35 cellular contexts compared by ENCODE assay signal in genomic region chr9:82588801-82589200, GRCh38.
"Had no signal": no experiment of that assay in that cellular context is flagged by ENCODE, and none has a peak within 500 bp of the region (broad histone marks: within the 10 kb centered on the region; RNA-seq: fewer than 3 reads in every experiment).

No MANE protein-coding gene starts in this region.

- H3K4me1 ChIP-seq: breast epithelium had no signal

- H3K9me3 Mint-ChIP-seq: activated B cell treated with CpG ODN at 0.5 μM for 24 hours; activated naive CD4-positive, alpha-beta T cell treated with anti-CD3 and anti-CD28 coated beads for 36 hours had no signal

- ATAC-seq: activated naive CD4-positive, alpha-beta T cell treated with anti-CD3 and anti-CD28 coated beads, Interleukin-2, amount 50 U/mL, for 72 hours; activated T-cell treated with anti-CD3 and anti-CD28 coated beads, Interleukin-2, amount 50 U/mL, for 4 hours; body of pancreas; K562; PC-3; Right ventricle myocardium inferior; SK-N-SH treated with all-trans-retinoic acid at 6 μM for 48 hours; T-cell; T-helper 17 cell had no signal

- H3K27me3 Mint-ChIP-seq: activated B cell treated with CpG ODN at 0.5 μM for 24 hours; activated CD4-positive, alpha-beta memory T cell treated with anti-CD3 and anti-CD28 coated beads for 36 hours; T-cell; T-helper 17 cell had no signal

- H3K4me3 ChIP-seq: adrenal gland, body of pancreas, breast epithelium, K562, Peyer's patch had no signal

- H3K27ac ChIP-seq: adrenal gland, body of pancreas, breast epithelium, Peyer's patch, VCaP had no signal

- H3K4me3 Mint-ChIP-seq: activated B cell treated with CpG ODN at 0.5 μM for 24 hours; activated CD4-positive, alpha-beta memory T cell treated with anti-CD3 and anti-CD28 coated beads for 36 hours; activated naive CD4-positive, alpha-beta T cell treated with anti-CD3 and anti-CD28 coated beads for 36 hours; activated T-cell treated with anti-CD3 and anti-CD28 coated beads, Interleukin-2, amount 50 U/mL, for 4 hours; activated T-helper 1 cell treated with anti-CD3 and anti-CD28 coated beads, Interleukin-12 subunit alpha, Interleukin-12 subunit beta, Interleukin-2, Interleukin-4 antibody, amounts not matched to agents 30 ng/mL and 10 ng/mL and 1 ng/mL, durations not matched to agents 14 hours and 24 hours and 36 hours; T-cell; T-helper 17 cell had no signal

- H3K4me1 Mint-ChIP-seq: activated B cell treated with CpG ODN at 0.5 μM for 24 hours, T-cell, T-helper 17 cell had no signal

- DNase-seq: activated B cell treated with CpG ODN at 0.5 μM for 24 hours; activated CD4-positive, alpha-beta memory T cell treated with anti-CD3 and anti-CD28 coated beads for 36 hours; activated CD4-positive, alpha-beta T cell treated with anti-CD3 and anti-CD28 coated beads for 4 hours; activated CD4-positive, alpha-beta T cell treated with anti-CD3 and anti-CD28 coated beads, Interleukin-2, amount 50 U/mL, for 1 hour; activated CD4-positive, CD25-positive, alpha-beta regulatory T cell treated with anti-CD3 and anti-CD28 coated beads, Interleukin-2, amount 50 U/mL, for 72 hours; activated CD8-positive, alpha-beta memory T cell treated with anti-CD3 and anti-CD28 coated beads, Interleukin-2, amount 50 U/mL, for 4 hours; activated gamma-delta T cell treated with Interleukin-2 at 50 U/mL for 16 hours; activated naive CD4-positive, alpha-beta T cell treated with anti-CD3 and anti-CD28 coated beads for 36 hours; activated T-cell treated with anti-CD3 and anti-CD28 coated beads for 4 hours; activated T-cell treated with anti-CD3 and anti-CD28 coated beads, Interleukin-2, amount 50 U/mL, for 4 hours; adrenal gland; body of pancreas; NCI-H1092 treated with DMSO at 0.1 percent for 48 hours; NCI-H187 treated with DMSO at 0.1 percent for 48 hours; NCI-H2081; NCI-H2171 treated with DMSO at 0.1 percent for 48 hours; NCI-H2227 treated with DMSO at 0.1 percent for 48 hours; NCI-H446; NCI-H510A treated with DMSO at 0.1 percent for 48 hours; NCI-H526 treated with DMSO at 0.1 percent for 48 hours; NK-92 treated with Interleukin-12 subunit alpha and Interleukin-12 subunit beta, amount 100 ng/mL, for 24 hours; PC-3; Peyer's patch; RPMI8226; SIG-M5; T-cell; T-helper 17 cell; T-helper 9 cell had no signal

- H3K36me3 Mint-ChIP-seq: activated CD4-positive, alpha-beta memory T cell treated with anti-CD3 and anti-CD28 coated beads for 36 hours; activated naive CD4-positive, alpha-beta T cell treated with anti-CD3 and anti-CD28 coated beads, Interleukin-2, amount 50 U/mL, for 72 hours; T-cell had no signal

- H3K9me3 ChIP-seq: adrenal gland, body of pancreas, breast epithelium, Peyer's patch had no signal

- H3K27me3 ChIP-seq: adrenal gland, body of pancreas, breast epithelium, Peyer's patch had no signal

- H3K36me3 ChIP-seq: adrenal gland, breast epithelium, Peyer's patch had no signal

- H3K27ac Mint-ChIP-seq: activated B cell treated with CpG ODN at 0.5 μM for 24 hours; activated CD4-positive, alpha-beta memory T cell treated with anti-CD3 and anti-CD28 coated beads for 36 hours; activated naive CD4-positive, alpha-beta T cell treated with anti-CD3 and anti-CD28 coated beads for 36 hours; activated naive CD4-positive, alpha-beta T cell treated with anti-CD3 and anti-CD28 coated beads, Interleukin-2, amount 50 U/mL, for 72 hours; activated T-helper 1 cell treated with anti-CD3 and anti-CD28 coated beads, Interleukin-12 subunit alpha, Interleukin-12 subunit beta, Interleukin-2, Interleukin-4 antibody, amounts not matched to agents 30 ng/mL and 10 ng/mL and 1 ng/mL, durations not matched to agents 14 hours and 24 hours and 36 hours; T-cell; T-helper 17 cell had no signal
